ENCODE assay signal across 12 cellular contexts in genomic region chr20:63060057-63060991, GRCh38. TPM values are rescaled to one million over a fixed set of nuclear protein-coding genes. Genes with fewer than 3 reads are reported as not detected.
DNase-seq lines count a peak whose midpoint lies in the region; ATAC-seq and TF ChIP-seq lines count a peak whose summit lies in the region.
"Had no signal": no experiment of that assay in that cellular context is flagged by ENCODE, and none has a peak within 500 bp of the region (broad histone marks: within the 10 kb centered on the region; RNA-seq: fewer than 3 reads in every experiment).

No MANE protein-coding gene starts in this region.

- peak overlapping the region; percentile 42 for H3K9ac ChIP-seq in BLaER1
- no peak overlapping the region for H3K9ac ChIP-seq in liver (ENCODE audit: low read depth in 1 of 2, low read length in 2 of 2)

- TF ChIP-seq CTCF in HFFc6 (IDR thresholded peaks at IDR 0.05) (no peak), WERI-Rb-1 (IDR thresholded peaks at IDR 0.05; ENCODE audit: low read depth, low read length) (no peak), liver (IDR thresholded peaks at IDR 0.05; ENCODE audit: low read depth, low read length, missing input control) (no peak)

- H3K4me3 Mint-ChIP-seq in HFFc6 = no peak overlapping the region
- H3K4me3 Mint-ChIP-seq in activated T-cell treated with anti-CD3 and anti-CD28 coated beads, Interleukin-2, amount 50 U/mL, for 24 hours = no peak overlapping the region
- H3K4me3 Mint-ChIP-seq: IgD-negative memory B cell, type B pancreatic cell had no signal

- ATAC-seq in HG02763 (IDR thresholded peaks at IDR 0.05; ENCODE audit: unreplicated experiment) = no peak
- ATAC-seq: body of pancreas had no signal

- peak overlapping the region; percentile 88 for H3K27ac ChIP-seq in BLaER1
- H3K27ac ChIP-seq in WERI-Rb-1 = peak overlapping the region; percentile 51
- H3K27ac ChIP-seq in liver (ENCODE audit: low read depth in 1 of 2, low read length in 2 of 2) = no peak overlapping the region
- H3K27ac ChIP-seq: body of pancreas had no signal

- WGBS in liver = 63% methylated on average over 23 of the region's 23 CpGs

- no peak overlapping the region for H3K27ac Mint-ChIP-seq in HFFc6
- H3K27ac Mint-ChIP-seq in activated T-cell treated with anti-CD3 and anti-CD28 coated beads, Interleukin-2, amount 50 U/mL, for 24 hours = no peak overlapping the region
- H3K27ac Mint-ChIP-seq: IgD-negative memory B cell, type B pancreatic cell had no signal

- DNase-seq in HFFc6 = peak; percentile 30
- DNase-seq in WERI-Rb-1 = peak; percentile 86
- DNase-seq in GM19238 (ENCODE audit: insufficient read length, low spot score) = no peak
- no peak for DNase-seq in activated CD4-positive, alpha-beta T cell treated with anti-CD3 and anti-CD28 coated beads, Interleukin-2, amount 50 U/mL, for 1 hour
- no peak for DNase-seq in activated T-cell treated with anti-CD3 and anti-CD28 coated beads, Interleukin-2, amount 50 U/mL, for 24 hours

- H4K20me1 ChIP-seq in BLaER1 = no peaks in the 10 kb centered on the region

- no peak for TF ChIP-seq RAD21 in liver (IDR thresholded peaks at IDR 0.05)

- no peaks in the 10 kb centered on the region for H3K36me3 Mint-ChIP-seq in HFFc6 (ENCODE audit: low read depth)
- H3K36me3 Mint-ChIP-seq in activated T-cell treated with anti-CD3 and anti-CD28 coated beads, Interleukin-2, amount 50 U/mL, for 24 hours (ENCODE audit: low read depth) = no peaks in the 10 kb centered on the region
- H3K36me3 Mint-ChIP-seq: IgD-negative memory B cell, type B pancreatic cell had no signal

- no peaks in the 10 kb centered on the region for H3K9me3 ChIP-seq in BLaER1
- H3K9me3 ChIP-seq in WERI-Rb-1 (ENCODE audit: severe bottlenecking) = peaks cover 3% of the 10 kb centered on the region
- no peaks in the 10 kb centered on the region for H3K9me3 ChIP-seq in liver (ENCODE audit: control insufficient read depth in 4 of 4, low read length in 3 of 4)
- H3K9me3 ChIP-seq: body of pancreas had no signal

- H3K4me3 ChIP-seq in BLaER1 = 0 out of 2 replicates have a peak overlapping the region, but pooled peaks have one; percentile 20
- no peak overlapping the region for H3K4me3 ChIP-seq in WERI-Rb-1 (ENCODE audit: low read depth, low read length)
- no peak overlapping the region for H3K4me3 ChIP-seq in liver (ENCODE audit: low read depth in 1 of 3, low read length in 3 of 3)
- H3K4me3 ChIP-seq: body of pancreas had no signal

- H3K36me3 ChIP-seq in BLaER1 (no peaks in the 10 kb centered on the region), WERI-Rb-1 (no peaks in the 10 kb centered on the region), liver (ENCODE audit: control insufficient read depth in 4 of 4, insufficient read depth in 3 of 4, low read depth in 1 of 4, low read length in 3 of 4) (no peaks in the 10 kb centered on the region)

- H3K4me2 ChIP-seq in BLaER1 = peak overlapping the region; percentile 83

- no peaks in the 10 kb centered on the region for H3K4me1 Mint-ChIP-seq in HFFc6 (ENCODE audit: low read depth)
- no peaks in the 10 kb centered on the region for H3K4me1 Mint-ChIP-seq in activated T-cell treated with anti-CD3 and anti-CD28 coated beads, Interleukin-2, amount 50 U/mL, for 24 hours (ENCODE audit: low read depth)
- H3K4me1 Mint-ChIP-seq: IgD-negative memory B cell had no signal

- peaks cover 5% of the 10 kb centered on the region for H3K9me3 Mint-ChIP-seq in HFFc6
- no peaks in the 10 kb centered on the region for H3K9me3 Mint-ChIP-seq in activated T-cell treated with anti-CD3 and anti-CD28 coated beads, Interleukin-2, amount 50 U/mL, for 24 hours
- H3K9me3 Mint-ChIP-seq: IgD-negative memory B cell, type B pancreatic cell had no signal

- H3K4me1 ChIP-seq in BLaER1 = peaks cover 79% of the 10 kb centered on the region
- H3K4me1 ChIP-seq in liver (ENCODE audit: control insufficient read depth in 4 of 4, insufficient read depth in 4 of 4, low read length in 3 of 4) = peaks cover 0 to 5% (median 0%) of the 10 kb centered on the region in 4 donors
- H3K4me1 ChIP-seq: body of pancreas had no signal

- H3K27me3 ChIP-seq in BLaER1 (no peaks in the 10 kb centered on the region), WERI-Rb-1 (ENCODE audit: insufficient read depth, low read depth, severe bottlenecking) (no peaks in the 10 kb centered on the region), liver (ENCODE audit: control insufficient read depth in 4 of 4, insufficient read depth in 4 of 4, low read length in 3 of 4) (peaks cover 0 to 4% (median 3%) of the 10 kb centered on the region in 4 donors)

- H3K27me3 Mint-ChIP-seq in HFFc6 (ENCODE audit: insufficient read depth) = peaks cover 30% of the 10 kb centered on the region
- peaks cover 23% of the 10 kb centered on the region for H3K27me3 Mint-ChIP-seq in activated T-cell treated with anti-CD3 and anti-CD28 coated beads, Interleukin-2, amount 50 U/mL, for 24 hours

TF ChIP-seq in liver, 16 proteins besides CTCF, POLR2A, EP300 and RAD21:
- peak; percentile 58 for TF ChIP-seq NR2F2 (IDR thresholded peaks at IDR 0.05)
- TF ChIP-seq MAX (IDR thresholded peaks at IDR 0.05) = no peak
- TF ChIP-seq, protein P1, sequence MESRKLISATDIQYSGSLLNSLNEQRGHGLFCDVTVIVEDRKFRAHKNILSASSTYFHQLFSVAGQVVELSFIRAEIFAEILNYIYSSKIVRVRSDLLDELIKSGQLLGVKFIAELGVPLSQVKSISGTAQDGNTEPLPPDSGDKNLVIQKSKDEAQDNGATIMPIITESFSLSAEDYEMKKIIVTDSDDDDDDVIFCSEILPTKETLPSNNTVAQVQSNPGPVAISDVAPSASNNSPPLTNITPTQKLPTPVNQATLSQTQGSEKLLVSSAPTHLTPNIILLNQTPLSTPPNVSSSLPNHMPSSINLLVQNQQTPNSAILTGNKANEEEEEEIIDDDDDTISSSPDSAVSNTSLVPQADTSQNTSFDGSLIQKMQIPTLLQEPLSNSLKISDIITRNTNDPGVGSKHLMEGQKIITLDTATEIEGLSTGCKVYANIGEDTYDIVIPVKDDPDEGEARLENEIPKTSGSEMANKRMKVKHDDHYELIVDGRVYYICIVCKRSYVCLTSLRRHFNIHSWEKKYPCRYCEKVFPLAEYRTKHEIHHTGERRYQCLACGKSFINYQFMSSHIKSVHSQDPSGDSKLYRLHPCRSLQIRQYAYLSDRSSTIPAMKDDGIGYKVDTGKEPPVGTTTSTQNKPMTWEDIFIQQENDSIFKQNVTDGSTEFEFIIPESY (IDR thresholded peaks at IDR 0.05) = no peak

RNA-seq across cellular contexts. Expression of gene BHLHE23, which starts 53.6 kb away (rescaled TPM):
- not detected for total RNA-seq in HFFc6 (2021; fragmentation: NEBNext Ultra II Directional; extraction: Animal tissue kit (Norgen Biotek cat#: 25700))
- total RNA-seq in liver = not detected
- polyA plus RNA-seq in liver = not detected
- total RNA-seq: body of pancreas; T-helper 1 cell treated with Interleukin-12 subunit alpha and Interleukin-12 subunit beta and Interleukin-4 antibody, amounts not matched to agents 30 ng/mL and 1 ng/mL, for 36 hours had no signal
- polyA plus RNA-seq: IgD-negative memory B cell had no signal

Comparison
In these comparisons a context has a peak if more than half of its experiments do, and no peak if none do; other contexts are left out.
1. H3K27ac ChIP-seq: peak in BLaER1 (single experiment) and WERI-Rb-1 (single experiment); none in liver (0 of 2).
2. DNase-seq: peak in HFFc6 (single experiment) and WERI-Rb-1 (single experiment); none in GM19238 (single experiment), activated CD4-positive, alpha-beta T cell treated with anti-CD3 and anti-CD28 coated beads, Interleukin-2, amount 50 U/mL, for 1 hour (single experiment) and activated T-cell treated with anti-CD3 and anti-CD28 coated beads, Interleukin-2, amount 50 U/mL, for 24 hours (single experiment).